27 cellular contexts compared by ENCODE assay signal in the genomic region with DNA sequence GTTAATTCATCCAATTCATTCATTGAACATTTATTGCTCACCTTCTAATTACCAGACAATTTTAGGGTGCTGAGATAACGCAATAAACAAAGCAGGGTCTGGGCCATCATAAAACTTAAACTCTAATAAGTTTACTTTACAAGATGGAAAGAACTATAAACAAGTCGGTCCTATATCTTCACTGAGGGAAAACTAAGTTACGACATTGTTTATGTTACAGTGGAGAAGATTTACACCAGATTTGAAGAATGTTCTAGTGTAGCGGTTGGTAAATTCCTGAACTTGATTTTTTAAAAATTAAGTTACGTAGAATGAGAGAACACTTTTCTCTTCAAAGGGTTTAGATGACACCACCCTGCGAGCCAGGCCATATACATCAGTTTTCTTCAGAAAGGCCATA. TPM values are rescaled to one million over a fixed set of nuclear protein-coding genes. Genes with fewer than 3 reads are reported as not detected.
"Had no signal": no experiment of that assay in that cellular context is flagged by ENCODE, and none has a peak within 500 bp of the region (broad histone marks: within the 10 kb centered on the region; RNA-seq: fewer than 3 reads in every experiment).

No MANE protein-coding gene starts in this region.

- DNase-seq: activated CD4-positive, alpha-beta T cell treated with anti-CD3 and anti-CD28 coated beads for 48 hours; activated CD4-positive, alpha-beta T cell treated with anti-CD3 and anti-CD28 coated beads, Interleukin-2, amount 50 U/mL, for 4 hours; activated CD8-positive, alpha-beta T cell treated with anti-CD3 and anti-CD28 coated beads, Interleukin-2, amount 10 ng/mL, durations not matched to agents 7 days and 5 days; activated effector memory CD4-positive, alpha-beta T cell treated with anti-CD3 and anti-CD28 coated beads, Interleukin-2, amount 50 U/mL, for 16 hours; activated naive CD4-positive, alpha-beta T cell treated with anti-CD3 and anti-CD28 coated beads for 36 hours; activated T-cell treated with anti-CD3 and anti-CD28 coated beads, Interleukin-2, amount 50 U/mL, for 24 hours; anterior cingulate cortex; caudate nucleus; KG1; NCI-H1092; NCI-H1417; NCI-H2171; NCI-H226; NCI-H774; OCI-M1; RPMI8226; T-helper 1 cell; WERI-Rb-1 had no signal

- H3K27ac ChIP-seq: breast epithelium, SK-N-MC, WERI-Rb-1 had no signal

- H3K4me1 ChIP-seq: breast epithelium had no signal

- H3K27ac Mint-ChIP-seq: activated CD8-positive, alpha-beta T cell treated with anti-CD3 and anti-CD28 coated beads, Interleukin-2, amount 10 ng/mL, durations not matched to agents 7 days and 5 days; activated naive CD4-positive, alpha-beta T cell treated with anti-CD3 and anti-CD28 coated beads for 36 hours; activated naive CD8-positive, alpha-beta T cell; activated T-cell treated with anti-CD3 and anti-CD28 coated beads, Interleukin-2, amount 50 U/mL, for 24 hours; IgD-negative memory B cell had no signal

- H3K9me3 ChIP-seq: breast epithelium had no signal

- H3K27me3 ChIP-seq: breast epithelium had no signal

- H3K4me3 Mint-ChIP-seq: activated CD8-positive, alpha-beta T cell treated with anti-CD3 and anti-CD28 coated beads, Interleukin-2, amount 10 ng/mL, durations not matched to agents 7 days and 5 days; activated naive CD4-positive, alpha-beta T cell treated with anti-CD3 and anti-CD28 coated beads for 36 hours; activated naive CD8-positive, alpha-beta T cell; activated T-cell treated with anti-CD3 and anti-CD28 coated beads, Interleukin-2, amount 50 U/mL, for 24 hours; IgD-negative memory B cell had no signal

- ATAC-seq: activated CD4-positive, CD25-positive, alpha-beta regulatory T cell treated with anti-CD3 and anti-CD28 coated beads, Interleukin-2, amount 50 U/mL, for 24 hours; activated CD8-positive, alpha-beta T cell treated with anti-CD3 and anti-CD28 coated beads, Interleukin-2, amount 10 ng/mL, durations not matched to agents 7 days and 5 days; Panc1; Right ventricle myocardium inferior had no signal

- H3K36me3 ChIP-seq: breast epithelium, WERI-Rb-1 had no signal

- H3K9me3 Mint-ChIP-seq: activated naive CD4-positive, alpha-beta T cell treated with anti-CD3 and anti-CD28 coated beads for 36 hours; activated T-cell treated with anti-CD3 and anti-CD28 coated beads, Interleukin-2, amount 50 U/mL, for 24 hours had no signal

- H3K36me3 Mint-ChIP-seq: activated naive CD8-positive, alpha-beta T cell; IgD-negative memory B cell had no signal

- H3K4me3 ChIP-seq: breast epithelium, SK-N-MC had no signal

- H3K4me1 Mint-ChIP-seq: IgD-negative memory B cell had no signal

RNA-seq across cellular contexts. Expression of gene FRZB, which starts 20.7 kb away (rescaled TPM):
- total RNA-seq: activated CD8-positive, alpha-beta T cell treated with anti-CD3 and anti-CD28 coated beads, Interleukin-2, amount 10 ng/mL, durations not matched to agents 7 days and 5 days; activated naive CD4-positive, alpha-beta T cell treated with anti-CD3 and anti-CD28 coated beads for 36 hours; NCI-H460; T-helper 2 cell treated with Interferon-gamma antibody and Interleukin-4, amounts not matched to agents 100 ng/mL and 5 ng/mL, for 36 hours had no signal
